In genomic region chr5:172990776-172991175, GRCh38 we compare ENCODE assay signal across 25 cellular contexts.
"Had no signal": no experiment of that assay in that cellular context is flagged by ENCODE, and none has a peak within 500 bp of the region (broad histone marks: within the 10 kb centered on the region; RNA-seq: fewer than 3 reads in every experiment).

No MANE protein-coding gene starts in this region.

- H3K27ac ChIP-seq: SJSA1, SK-N-MC had no signal

- H3K27me3 ChIP-seq: MG63, SJSA1 had no signal

- FAIRE-seq: HTR-8/SVneo, RCC 7860 had no signal

- DNase-seq: Karpas-422, KG1, MG63, NCI-H1092, NCI-H1105 treated with DMSO at 0.1 percent for 48 hours, NCI-H1417 treated with DMSO at 0.1 percent for 48 hours, NCI-H146, NCI-H1694 treated with DMSO at 0.1 percent for 48 hours, NCI-H1930, NCI-H2081, NCI-H2107, NCI-H2171, NCI-H226, NCI-H446, NCI-H510A, NCI-H524 treated with DMSO at 0.1 percent for 48 hours, NCI-H69, NCI-H774, Right ventricle myocardium superior, RPMI8226, SIG-M5 had no signal

- H3K4me3 ChIP-seq: MG63, SJSA1, SK-N-MC had no signal

- H3K9me3 ChIP-seq: MG63, SJSA1 had no signal
